8 cellular contexts compared by ENCODE assay signal in genomic region chr19:58305065-58305931, GRCh38.
DNase-seq lines count a peak whose midpoint lies in the region; ATAC-seq lines count a peak whose summit lies in the region.

TSS of gene ERVK3-1 (plus strand) at chr19:58305377. CDS start at chr19:58312169, 6,792 bp downstream.

- peak; percentile 96 for DNase-seq in AG08396 (ENCODE audit: low spot score)
- DNase-seq in NCI-H345 treated with DMSO at 0.1 percent for 48 hours (lab: John Stamatoyannopoulos, UW; ENCODE audit: unreplicated experiment): peak; percentile 73
- peak; percentile 79 to 87 (median 84) for DNase-seq in activated CD4-positive, CD25-positive, alpha-beta regulatory T cell (lab: John Stamatoyannopoulos, UW)
- peak; percentile 95 for DNase-seq in central memory CD4-positive, alpha-beta T cell
- peak; percentile 98 for DNase-seq in islet precursor cell
- DNase-seq in stimulated activated CD4-positive, alpha-beta T cell treated with anti-CD3 and anti-CD28 coated beads, Interleukin-12 subunit alpha, Interleukin-12 subunit beta, amount 100 ng/mL, for 48 hours (ENCODE audit: low read depth in 2 of 3, low spot score in 1 of 3): peak; percentile 84 to 93 (median 91)

- ATAC-seq in GM19023 (IDR thresholded peaks at IDR 0.05; ENCODE audit: unreplicated experiment) (peak; percentile 96), HG03280 (IDR thresholded peaks at IDR 0.05; ENCODE audit: unreplicated experiment) (peak; percentile 95)

Comparison
In these comparisons a context has a peak if more than half of its experiments do, and no peak if none do; other contexts are left out.
1. Peak in every context shown above with its lines: DNase-seq and ATAC-seq.